ENCODE assay signal across 8 cellular contexts in the genomic region with DNA sequence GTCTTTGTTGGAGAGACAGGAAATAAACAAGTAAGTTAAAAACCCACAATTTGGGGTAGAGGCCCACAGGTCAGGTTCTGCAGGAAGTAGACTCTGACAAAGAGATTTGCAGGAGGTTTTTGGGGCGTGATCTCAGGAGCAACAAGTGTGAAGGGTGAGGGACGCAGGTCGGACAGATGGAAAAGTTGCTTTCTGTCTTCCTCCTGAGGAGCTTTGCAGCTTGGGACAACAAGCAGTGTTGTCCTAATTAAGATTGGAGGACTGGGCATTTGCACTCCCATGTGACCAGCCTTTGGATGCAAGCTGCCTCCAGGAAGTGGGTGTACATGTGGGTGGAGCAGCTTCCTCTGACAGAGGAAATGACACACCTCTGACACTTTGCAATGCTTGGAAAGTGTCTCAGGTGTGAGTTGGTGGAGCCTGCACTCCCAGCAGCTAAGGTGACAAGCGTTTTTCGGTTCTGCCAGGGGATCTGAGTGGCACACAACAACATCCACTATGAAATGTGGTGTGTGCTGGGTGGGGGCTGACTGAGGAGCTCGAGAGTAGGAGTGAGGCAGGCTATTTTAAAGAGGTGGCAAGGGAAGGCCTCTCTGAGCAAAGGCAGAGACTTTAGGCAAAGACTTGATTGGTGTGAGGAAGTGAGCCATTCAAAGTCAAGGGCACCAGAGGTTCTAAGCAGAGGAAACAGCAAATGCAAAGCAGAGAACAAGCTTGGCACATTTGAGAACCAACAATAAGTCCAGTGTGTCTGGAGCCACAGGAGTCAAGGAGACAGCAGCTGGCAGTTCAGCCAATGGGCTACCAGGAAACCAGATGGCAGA.
A peak's percentile ranks its signal among the peaks of the same experiment; 100 is the strongest.
DNase-seq lines count a peak whose midpoint lies in the region; FAIRE-seq and TF ChIP-seq lines count a peak whose summit lies in the region.

No MANE protein-coding gene starts in this region.

- CTCF ChIA-PET in MCF 10A (lab: Yijun Ruan, JAX): no interaction called here
- CTCF ChIA-PET in endothelial cell of umbilical vein (lab: Charles Lee): no interaction called here

- H3K79me2 ChIP-seq in endothelial cell of umbilical vein (ENCODE audit: control insufficient read depth, insufficient read depth, low read length): no peaks in the 10 kb centered on the region

- H3K4me3 ChIP-seq in breast epithelium (no peak overlapping the region), endothelial cell of umbilical vein (replicated peaks in 1 of 3; ENCODE audit: insufficient read depth in 1 of 3, low read depth in 1 of 3, low read length in 3 of 3) (no peak overlapping the region), foreskin fibroblast (ENCODE audit: low read depth in 1 of 2, low read length in 2 of 2) (no peak overlapping the region)

- H3K9me1 ChIP-seq in endothelial cell of umbilical vein (replicated peaks; ENCODE audit: control insufficient read depth, extremely low read depth, insufficient read depth, low read length): no peaks in the 10 kb centered on the region

- H3K36me3 ChIP-seq in breast epithelium (no peaks in the 10 kb centered on the region), endothelial cell of umbilical vein (ENCODE audit: control insufficient read depth in 2 of 2, extremely low read depth in 1 of 2, insufficient read depth in 2 of 2, low read length in 2 of 2) (no peaks in the 10 kb centered on the region)

- H3K9ac ChIP-seq in endothelial cell of umbilical vein (replicated peaks; ENCODE audit: extremely low read depth, insufficient read depth, low read length): no peak overlapping the region

- intact Hi-C loops in MCF 10A (cut with micrococcal nuclease): no loop called here
- intact Hi-C loops in breast epithelium (cut with DNase I; ENCODE audit: low total_unique reads): no loop called here
- intact Hi-C loops in endothelial cell of umbilical vein (cut with micrococcal nuclease): no loop called here

- H3K27me3 ChIP-seq in breast epithelium (no peaks in the 10 kb centered on the region), endothelial cell of umbilical vein (ENCODE audit: control insufficient read depth in 2 of 2, insufficient read depth in 2 of 2, low read length in 2 of 2) (no peaks in the 10 kb centered on the region)

- peak; percentile 80 for FAIRE-seq in endothelial cell of umbilical vein (lab: Jason Lieb, UNC)

- H3K9me3 ChIP-seq in breast epithelium (no peaks in the 10 kb centered on the region), endothelial cell of umbilical vein (replicated peaks; ENCODE audit: control insufficient read depth, insufficient read depth, low read length) (no peaks in the 10 kb centered on the region)

- H3K4me2 ChIP-seq in endothelial cell of umbilical vein (ENCODE audit: insufficient read depth, low read length): peak overlapping the region; percentile 10

- H3K4me1 ChIP-seq in breast epithelium: no peaks in the 10 kb centered on the region
- H3K4me1 ChIP-seq in endothelial cell of umbilical vein (ENCODE audit: control insufficient read depth, extremely low read depth, insufficient read depth, low read length): peaks cover 13% of the 10 kb centered on the region

- TF ChIP-seq POLR2A in breast epithelium (IDR thresholded peaks at IDR 0.05): no peak
- TF ChIP-seq POLR2A in endothelial cell of umbilical vein (IDR thresholded peaks at IDR 0.05; ENCODE audit: low read depth, low read length): no peak

- POLR2A ChIA-PET in MCF 10A (lab: Yijun Ruan, JAX) (interaction anchor here (0.9 kb wide), 1 partner anchor 111 kb away, joined by 3 read pairs; no protein-coding TSS in a partner anchor), endothelial cell of umbilical vein (lab: Charles Lee) (no interaction called here)

- peaks cover 17% of the 10 kb centered on the region for H3K4me1 Mint-ChIP-seq in MCF 10A (ENCODE audit: insufficient read depth, unreplicated experiment)

- no peaks in the 10 kb centered on the region for H3K9me3 Mint-ChIP-seq in MCF 10A (ENCODE audit: unreplicated experiment)

- no peak for TF ChIP-seq CTCF in MCF 10A (IDR thresholded peaks at IDR 0.05; ENCODE audit: unreplicated experiment)
- TF ChIP-seq CTCF in breast epithelium (IDR thresholded peaks at IDR 0.05): no peak
- TF ChIP-seq CTCF in endothelial cell of umbilical vein (IDR thresholded peaks at IDR 0.05; ENCODE audit: extremely low read depth in 1 of 2, insufficient read depth in 1 of 2, low read depth in 1 of 2, low read length in 2 of 2): no peak
- no peak for TF ChIP-seq CTCF in foreskin fibroblast (IDR thresholded peaks at IDR 0.05; ENCODE audit: low read depth, low read length)

- DNase-seq in MCF 10A (ENCODE audit: unreplicated experiment): peak; percentile 24
- DNase-seq in breast epithelium (ENCODE audit: low spot score in 2 of 2): no peak
- DNase-seq in activated CD4-positive, alpha-beta T cell treated with anti-CD3 and anti-CD28 coated beads, Interleukin-2, amount 50 U/mL, for 1 hour: peak; percentile 74
- DNase-seq in endothelial cell of umbilical vein (ENCODE audit: low read depth, low spot score): peak; percentile 27
- DNase-seq in stimulated activated CD4-positive, alpha-beta T cell treated with anti-CD3 and anti-CD28 coated beads, TNF-alpha, amount 100 ng/mL, for 1 hour (ENCODE audit: low read depth in 3 of 3, low spot score in 1 of 3): peak; percentile 37 to 64 (median 56)
- no peak for DNase-seq in NCI-H1694 (lab: John Stamatoyannopoulos, UW)
- DNase-seq in OCI-M2 (lab: John Stamatoyannopoulos, UW; ENCODE audit: unreplicated experiment): no peak
- DNase-seq in foreskin fibroblast: no peak

- no peaks in the 10 kb centered on the region for H3K27me3 Mint-ChIP-seq in MCF 10A (ENCODE audit: insufficient read depth, unreplicated experiment)

- peak overlapping the region; percentile 55 for H2AFZ ChIP-seq in endothelial cell of umbilical vein (ENCODE audit: low read depth, low read length)

- H3K4me3 Mint-ChIP-seq in MCF 10A (ENCODE audit: unreplicated experiment): no peak overlapping the region

- peak overlapping the region in 1 of 2 donors; percentile 38 for H3K27ac ChIP-seq in breast epithelium
- H3K27ac ChIP-seq in endothelial cell of umbilical vein (ENCODE audit: insufficient read depth, low read depth, low read length): no peak overlapping the region

- BruUV-seq in MCF 10A (replicated peaks; lab: Mats Ljungman, UMichigan) (no TSS peak), endothelial cell of umbilical vein (replicated peaks; lab: Mats Ljungman, UMichigan) (no TSS peak)

- H3K36me3 Mint-ChIP-seq in MCF 10A (ENCODE audit: insufficient read depth, unreplicated experiment): no peaks in the 10 kb centered on the region

- dilution Hi-C loops in endothelial cell of umbilical vein (cut with MboI; ENCODE audit: extremely low pct_ligation_motif_present, low sequenced_read_pairs): no loop called here

- peak overlapping the region; percentile 37 for H3K27ac Mint-ChIP-seq in MCF 10A (ENCODE audit: low read depth, unreplicated experiment)

- H4K20me1 ChIP-seq in endothelial cell of umbilical vein (replicated peaks; ENCODE audit: control insufficient read depth, extremely low read depth, insufficient read depth, low read length): no peaks in the 10 kb centered on the region

TF ChIP-seq in endothelial cell of umbilical vein, 7 proteins besides CTCF, POLR2A, EP300 and RAD21:
- TF ChIP-seq GATA2 (IDR thresholded peaks at IDR 0.05; ENCODE audit: insufficient read depth, insufficient read length, low read depth, low read length): no peak
- TF ChIP-seq FOS (IDR thresholded peaks at IDR 0.05; ENCODE audit: borderline replicate concordance, insufficient read depth, low read length): peak; percentile 33
- TF ChIP-seq POLR2AphosphoS5 (IDR thresholded peaks at IDR 0.05; ENCODE audit: insufficient read depth, low read depth, low read length): peak; percentile 45
TF ChIP-seq in endothelial cell of umbilical vein: peak in this region for 2.

Comparison
In these comparisons a context has a peak if more than half of its experiments do, and no peak if none do; other contexts are left out.
1. DNase-seq: peak in MCF 10A (single experiment), activated CD4-positive, alpha-beta T cell treated with anti-CD3 and anti-CD28 coated beads, Interleukin-2, amount 50 U/mL, for 1 hour (single experiment), endothelial cell of umbilical vein (single experiment) and stimulated activated CD4-positive, alpha-beta T cell treated with anti-CD3 and anti-CD28 coated beads, TNF-alpha, amount 100 ng/mL, for 1 hour (3 of 3); none in breast epithelium (0 of 2), NCI-H1694 (single experiment), OCI-M2 (single experiment) and foreskin fibroblast (0 of 2).